Comparison of ENCODE assay signal across 21 cellular contexts in the genomic region with DNA sequence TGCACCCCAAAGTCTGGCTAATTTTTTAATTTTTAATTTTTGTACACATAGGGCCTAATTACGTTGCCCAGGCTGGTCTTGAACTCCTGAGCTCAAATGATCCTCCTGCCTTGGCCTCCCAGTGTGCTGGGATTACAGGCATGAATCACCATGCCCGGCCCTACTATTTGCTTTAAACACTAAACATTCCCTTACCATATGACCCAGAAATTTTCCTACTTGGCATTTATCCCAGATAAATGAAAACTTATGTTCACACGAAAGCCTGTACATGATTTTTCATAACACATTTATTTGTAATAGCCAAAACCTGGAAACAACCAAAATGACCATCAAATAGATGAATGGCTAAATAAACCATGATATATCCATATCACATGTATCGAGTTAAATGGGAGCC. TPM values are rescaled to one million over a fixed set of nuclear protein-coding genes. Genes with fewer than 3 reads are reported as not detected.
DNase-seq lines count a peak whose midpoint lies in the region; ATAC-seq and TF ChIP-seq lines count a peak whose summit lies in the region.
"Had no signal": no experiment of that assay in that cellular context is flagged by ENCODE, and none has a peak within 500 bp of the region (broad histone marks: within the 10 kb centered on the region; RNA-seq: fewer than 3 reads in every experiment).

No MANE protein-coding gene starts in this region.

- POLR2A ChIA-PET in IMR-90 (lab: Charles Lee; ENCODE audit: unreplicated experiment), result no interaction called here
- POLR2A ChIA-PET in activated CD4-positive, alpha-beta T cell treated with anti-CD3 and anti-CD28 coated beads, Interleukin-2, amount 10 ng/mL, durations not matched to agents 7 days and 5 days (lab: Charles Lee), result no interaction called here

- H3K23ac ChIP-seq in IMR-90 (ENCODE audit: low read depth, low read length), result no peak overlapping the region

- no peak overlapping the region for H3K4me2 ChIP-seq in IMR-90 (ENCODE audit: low read depth, low read length)

- peaks cover 4% of the 10 kb centered on the region for H3K4me1 Mint-ChIP-seq in chondrocyte (ENCODE audit: low read depth)
- no peaks in the 10 kb centered on the region for H3K4me1 Mint-ChIP-seq in activated T-helper 2 cell treated with anti-CD3 and anti-CD28 coated beads, Interferon-gamma antibody, Interleukin-2, Interleukin-4, amounts not matched to agents 10 μg/mL and 5 μg/mL and 100 μg/mL, durations not matched to agents 14 hours and 24 hours and 36 hours (ENCODE audit: low read depth)
- H3K4me1 Mint-ChIP-seq in activated CD4-positive, alpha-beta T cell treated with anti-CD3 and anti-CD28 coated beads, Interleukin-2, amount 10 ng/mL, durations not matched to agents 7 days and 5 days, result no peaks in the 10 kb centered on the region
- H3K4me1 Mint-ChIP-seq in activated naive CD4-positive, alpha-beta T cell treated with anti-CD3 and anti-CD28 coated beads, Interleukin-2, amount 10 ng/mL, durations not matched to agents 7 days and 5 days, result no peaks in the 10 kb centered on the region

- DNase-seq in AG09319 (ENCODE audit: extremely low read depth, low read depth), result peak; percentile 15
- peak; percentile 37 for DNase-seq in IMR-90
- DNase-seq in chondrocyte (ENCODE audit: low spot score), result peak; percentile 13
- peak; percentile 43 for DNase-seq in fibroblast of pulmonary artery (ENCODE audit: low read depth)
- no peak for DNase-seq in activated T-helper 2 cell treated with anti-CD3 and anti-CD28 coated beads, Interferon-gamma antibody, Interleukin-2, Interleukin-4, amounts not matched to agents 10 μg/mL and 5 μg/mL and 100 μg/mL, durations not matched to agents 14 hours and 24 hours and 36 hours (ENCODE audit: low spot score)
- DNase-seq in activated CD4-positive, alpha-beta T cell treated with anti-CD3 and anti-CD28 coated beads, Interleukin-2, amount 10 ng/mL, durations not matched to agents 7 days and 5 days, result no peak
- no peak for DNase-seq in activated naive CD4-positive, alpha-beta T cell treated with anti-CD3 and anti-CD28 coated beads, Interleukin-2, amount 10 ng/mL, durations not matched to agents 7 days and 5 days
- DNase-seq: AML-193, DMS153, GM23248, KG1, NCI-H1105, NCI-H1694 treated with DMSO at 0.1 percent for 48 hours, NCI-H2107, NCI-H2227 treated with DMSO at 0.1 percent for 48 hours, NCI-H524, SHP77 had no signal

- H2AK5ac ChIP-seq in IMR-90 (ENCODE audit: low read depth, low read length), result no peak overlapping the region

- in situ Hi-C loops in IMR-90 (cut with MboI; ENCODE audit: low sequenced_read_pairs), result no loop called here

- H4K20me1 ChIP-seq in IMR-90 (ENCODE audit: insufficient read depth, low read length), result no peaks in the 10 kb centered on the region

- CTCF ChIA-PET in IMR-90 (lab: Yijun Ruan, JAX), result no interaction called here
- CTCF ChIA-PET in activated CD4-positive, alpha-beta T cell treated with anti-CD3 and anti-CD28 coated beads, Interleukin-2, amount 10 ng/mL, durations not matched to agents 7 days and 5 days (lab: Charles Lee), result interaction anchor here (0.6 to 0.7 kb wide), 2 partner anchors 8 to 171 kb away, joined by 4 to 6 read pairs; no protein-coding TSS in a partner anchor
- CTCF ChIA-PET in activated naive CD4-positive, alpha-beta T cell treated with anti-CD3 and anti-CD28 coated beads, Interleukin-2, amount 10 ng/mL, durations not matched to agents 7 days and 5 days (lab: Charles Lee), result no interaction called here

- no peak overlapping the region for H3K27ac Mint-ChIP-seq in chondrocyte (ENCODE audit: unreplicated experiment)
- no peak overlapping the region for H3K27ac Mint-ChIP-seq in activated T-helper 2 cell treated with anti-CD3 and anti-CD28 coated beads, Interferon-gamma antibody, Interleukin-2, Interleukin-4, amounts not matched to agents 10 μg/mL and 5 μg/mL and 100 μg/mL, durations not matched to agents 14 hours and 24 hours and 36 hours
- no peak overlapping the region for H3K27ac Mint-ChIP-seq in activated CD4-positive, alpha-beta T cell treated with anti-CD3 and anti-CD28 coated beads, Interleukin-2, amount 10 ng/mL, durations not matched to agents 7 days and 5 days
- no peak overlapping the region for H3K27ac Mint-ChIP-seq in activated naive CD4-positive, alpha-beta T cell treated with anti-CD3 and anti-CD28 coated beads, Interleukin-2, amount 10 ng/mL, durations not matched to agents 7 days and 5 days
- H3K27ac Mint-ChIP-seq: CD14-positive monocyte had no signal

- H3K9me3 Mint-ChIP-seq in chondrocyte (ENCODE audit: low read depth), result no peaks in the 10 kb centered on the region
- H3K9me3 Mint-ChIP-seq in activated T-helper 2 cell treated with anti-CD3 and anti-CD28 coated beads, Interferon-gamma antibody, Interleukin-2, Interleukin-4, amounts not matched to agents 10 μg/mL and 5 μg/mL and 100 μg/mL, durations not matched to agents 14 hours and 24 hours and 36 hours, result no peaks in the 10 kb centered on the region
- no peaks in the 10 kb centered on the region for H3K9me3 Mint-ChIP-seq in activated CD4-positive, alpha-beta T cell treated with anti-CD3 and anti-CD28 coated beads, Interleukin-2, amount 10 ng/mL, durations not matched to agents 7 days and 5 days
- no peaks in the 10 kb centered on the region for H3K9me3 Mint-ChIP-seq in activated naive CD4-positive, alpha-beta T cell treated with anti-CD3 and anti-CD28 coated beads, Interleukin-2, amount 10 ng/mL, durations not matched to agents 7 days and 5 days

- H3K27me3 Mint-ChIP-seq in chondrocyte (ENCODE audit: low read depth), result no peaks in the 10 kb centered on the region
- no peaks in the 10 kb centered on the region for H3K27me3 Mint-ChIP-seq in activated T-helper 2 cell treated with anti-CD3 and anti-CD28 coated beads, Interferon-gamma antibody, Interleukin-2, Interleukin-4, amounts not matched to agents 10 μg/mL and 5 μg/mL and 100 μg/mL, durations not matched to agents 14 hours and 24 hours and 36 hours (ENCODE audit: low read depth)
- H3K27me3 Mint-ChIP-seq in activated CD4-positive, alpha-beta T cell treated with anti-CD3 and anti-CD28 coated beads, Interleukin-2, amount 10 ng/mL, durations not matched to agents 7 days and 5 days, result no peaks in the 10 kb centered on the region
- no peaks in the 10 kb centered on the region for H3K27me3 Mint-ChIP-seq in activated naive CD4-positive, alpha-beta T cell treated with anti-CD3 and anti-CD28 coated beads, Interleukin-2, amount 10 ng/mL, durations not matched to agents 7 days and 5 days

- H3K36me3 ChIP-seq in IMR-90 (ENCODE audit: control insufficient read depth, insufficient read depth, low read length), result no peaks in the 10 kb centered on the region

- no peak overlapping the region for H3K18ac ChIP-seq in IMR-90 (ENCODE audit: low read depth, low read length)

- intact Hi-C loops in IMR-90 (cut with micrococcal nuclease), result no loop called here
- intact Hi-C loops in activated T-helper 2 cell treated with anti-CD3 and anti-CD28 coated beads, Interferon-gamma antibody, Interleukin-2, Interleukin-4, amounts not matched to agents 10 μg/mL and 5 μg/mL and 100 μg/mL, durations not matched to agents 14 hours and 24 hours and 36 hours (cut with micrococcal nuclease), result no loop called here

- H4K91ac ChIP-seq in IMR-90 (ENCODE audit: insufficient read depth, low read depth, low read length), result no peak overlapping the region

- no peak overlapping the region for H3K14ac ChIP-seq in IMR-90 (replicated peaks; ENCODE audit: low read depth, low read length)

- H3K27ac ChIP-seq in IMR-90 (ENCODE audit: insufficient read depth, low read length), result no peak overlapping the region
- H3K27ac ChIP-seq: GM23248 had no signal

- no TSS peak for BruUV-seq in IMR-90 (replicated peaks; lab: Mats Ljungman, UMichigan)

- H3K4me3 ChIP-seq in IMR-90 (ENCODE audit: insufficient read depth, low read depth, low read length), result no peak overlapping the region
- H3K4me3 ChIP-seq in fibroblast of pulmonary artery (replicated peaks; ENCODE audit: low read depth, low read length), result no peak overlapping the region
- H3K4me3 ChIP-seq: GM23248 had no signal

- ATAC-seq in IMR-90 (ENCODE audit: low read depth) (no peak), GM21825 (IDR thresholded peaks at IDR 0.05; ENCODE audit: unreplicated experiment) (no peak)
- ATAC-seq: HCT116, SK-N-SH treated with all-trans-retinoic acid at 6 μM for 48 hours had no signal

- H3K9me1 ChIP-seq in IMR-90 (ENCODE audit: insufficient read depth, low read length), result no peaks in the 10 kb centered on the region

- no peaks in the 10 kb centered on the region for H3K4me1 ChIP-seq in IMR-90 (ENCODE audit: control insufficient read depth, insufficient read depth, low read length)

- H3K27me3 ChIP-seq in IMR-90 (ENCODE audit: control insufficient read depth, insufficient read depth, low read length), result no peaks in the 10 kb centered on the region

- no peak overlapping the region for H2BK120ac ChIP-seq in IMR-90 (ENCODE audit: low read depth, low read length)

- H3K9ac ChIP-seq in IMR-90 (ENCODE audit: low read depth, low read length), result no peak overlapping the region
- H3K9ac ChIP-seq: GM23248 had no signal

- no peak overlapping the region for H2BK20ac ChIP-seq in IMR-90 (ENCODE audit: low read depth, low read length)

- no peaks in the 10 kb centered on the region for H3K9me3 ChIP-seq in IMR-90 (ENCODE audit: control insufficient read depth, insufficient read depth, low read length)

- no peak overlapping the region for H4K8ac ChIP-seq in IMR-90 (ENCODE audit: low read depth in 2 of 2, low read length in 2 of 2)

- no peaks in the 10 kb centered on the region for H3K36me3 Mint-ChIP-seq in chondrocyte (ENCODE audit: low read depth)
- no peaks in the 10 kb centered on the region for H3K36me3 Mint-ChIP-seq in activated T-helper 2 cell treated with anti-CD3 and anti-CD28 coated beads, Interferon-gamma antibody, Interleukin-2, Interleukin-4, amounts not matched to agents 10 μg/mL and 5 μg/mL and 100 μg/mL, durations not matched to agents 14 hours and 24 hours and 36 hours (ENCODE audit: low read depth)
- H3K36me3 Mint-ChIP-seq in activated CD4-positive, alpha-beta T cell treated with anti-CD3 and anti-CD28 coated beads, Interleukin-2, amount 10 ng/mL, durations not matched to agents 7 days and 5 days (ENCODE audit: low read depth), result no peaks in the 10 kb centered on the region
- no peaks in the 10 kb centered on the region for H3K36me3 Mint-ChIP-seq in activated naive CD4-positive, alpha-beta T cell treated with anti-CD3 and anti-CD28 coated beads, Interleukin-2, amount 10 ng/mL, durations not matched to agents 7 days and 5 days
- H3K36me3 Mint-ChIP-seq: CD14-positive monocyte had no signal

- H2AFZ ChIP-seq in IMR-90 (replicated peaks; ENCODE audit: low read length, poor library complexity), result no peak overlapping the region
- H2AFZ ChIP-seq: GM23248 had no signal

- H2AK9ac ChIP-seq in IMR-90 (replicated peaks; ENCODE audit: low read depth, low read length, poor library complexity), result no peak overlapping the region

- no peak for TF ChIP-seq RAD21 in IMR-90 (IDR thresholded peaks at IDR 0.05; ENCODE audit: low read length)

- WGBS in IMR-90 (ENCODE audit: extremely low coverage in 2 of 2, insufficient read length in 1 of 2), 2 experiments, result 62% methylated on average over 2 of the region's 4 CpGs; no CpG with 5 or more reads in 1 of the 2 experiments

- TF ChIP-seq CTCF in AG09319 (IDR thresholded peaks at IDR 0.05; ENCODE audit: low read depth, low read length) (no peak), IMR-90 (conservative IDR thresholded peaks at IDR 0.05; ENCODE audit: low read depth, low read length) (no peak), chondrocyte (IDR thresholded peaks at IDR 0.05) (no peak), fibroblast of pulmonary artery (IDR thresholded peaks at IDR 0.05; ENCODE audit: low read length, missing control alignments) (no peak)

- H3K4ac ChIP-seq in IMR-90 (ENCODE audit: low read depth, low read length), result no peak overlapping the region

- H3K56ac ChIP-seq in IMR-90 (ENCODE audit: extremely low read depth, insufficient read depth, low read length), result no peak overlapping the region

- H4K5ac ChIP-seq in IMR-90 (ENCODE audit: low read depth, low read length), result no peak overlapping the region

- dilution Hi-C loops in IMR-90 (cut with HindIII; ENCODE audit: low sequenced_read_pairs, unreplicated experiment), result no loop called here

- no peak overlapping the region for H2BK15ac ChIP-seq in IMR-90 (ENCODE audit: low read depth, low read length)

- H3K4me3 Mint-ChIP-seq in chondrocyte (ENCODE audit: unreplicated experiment), result no peak overlapping the region
- no peak overlapping the region for H3K4me3 Mint-ChIP-seq in activated T-helper 2 cell treated with anti-CD3 and anti-CD28 coated beads, Interferon-gamma antibody, Interleukin-2, Interleukin-4, amounts not matched to agents 10 μg/mL and 5 μg/mL and 100 μg/mL, durations not matched to agents 14 hours and 24 hours and 36 hours (ENCODE audit: low read depth)
- H3K4me3 Mint-ChIP-seq in activated CD4-positive, alpha-beta T cell treated with anti-CD3 and anti-CD28 coated beads, Interleukin-2, amount 10 ng/mL, durations not matched to agents 7 days and 5 days, result no peak overlapping the region
- H3K4me3 Mint-ChIP-seq in activated naive CD4-positive, alpha-beta T cell treated with anti-CD3 and anti-CD28 coated beads, Interleukin-2, amount 10 ng/mL, durations not matched to agents 7 days and 5 days, result no peak overlapping the region
- H3K4me3 Mint-ChIP-seq: CD14-positive monocyte had no signal

- H3K79me1 ChIP-seq in IMR-90 (ENCODE audit: low read depth in 1 of 2, low read length in 2 of 2), result no peaks in the 10 kb centered on the region

- H2BK5ac ChIP-seq in IMR-90 (ENCODE audit: low read depth, low read length, poor library complexity, severe bottlenecking), result no peak overlapping the region

- no peak for TF ChIP-seq POLR2A in IMR-90 (IDR thresholded peaks at IDR 0.05; ENCODE audit: low read depth, low read length)

RNA-seq across cellular contexts. Expression of a gene that starts 35.8 kb away (rescaled TPM):
- total RNA-seq in IMR-90 (2012; rRNA removed) (645 and 1,415 TPM in 2 replicates), chondrocyte (148 to 181 TPM (median 149 TPM) in 3 replicates)
- 934 and 1,092 TPM in 2 replicates for polyA plus RNA-seq in IMR-90 (2012; rRNA removed)
- polyA plus RNA-seq in IMR-90 (2012; cell fraction: cytosol; rRNA removed), result 334 and 1,229 TPM in 2 replicates
- 41.9 and 410 TPM in 2 replicates for polyA plus RNA-seq in IMR-90 (2012; cell fraction: nucleus; rRNA removed; ENCODE audit: low replicate concordance)
- total RNA-seq in activated T-helper 2 cell treated with anti-CD3 and anti-CD28 coated beads, Interferon-gamma antibody, Interleukin-2, Interleukin-4, amounts not matched to agents 10 μg/mL and 5 μg/mL and 100 μg/mL, durations not matched to agents 14 hours and 24 hours and 36 hours, result 173 and 188 TPM in 2 replicates
- 100 to 1,000 TPM; 125 to 148 TPM for total RNA-seq in activated CD4-positive, alpha-beta T cell treated with anti-CD3 and anti-CD28 coated beads, Interleukin-2, amount 10 ng/mL, durations not matched to agents 7 days and 5 days

Comparison
In these comparisons a context has a peak if more than half of its experiments do, and no peak if none do; other contexts are left out.
1. DNase-seq: peak in AG09319 (single experiment), IMR-90 (single experiment), chondrocyte (single experiment) and fibroblast of pulmonary artery (single experiment); none in activated T-helper 2 cell treated with anti-CD3 and anti-CD28 coated beads, Interferon-gamma antibody, Interleukin-2, Interleukin-4, amounts not matched to agents 10 μg/mL and 5 μg/mL and 100 μg/mL, durations not matched to agents 14 hours and 24 hours and 36 hours (single experiment), activated CD4-positive, alpha-beta T cell treated with anti-CD3 and anti-CD28 coated beads, Interleukin-2, amount 10 ng/mL, durations not matched to agents 7 days and 5 days (single experiment) and activated naive CD4-positive, alpha-beta T cell treated with anti-CD3 and anti-CD28 coated beads, Interleukin-2, amount 10 ng/mL, durations not matched to agents 7 days and 5 days (single experiment).